Comparison of ENCODE assay signal across 10 cellular contexts in the genomic region with DNA sequence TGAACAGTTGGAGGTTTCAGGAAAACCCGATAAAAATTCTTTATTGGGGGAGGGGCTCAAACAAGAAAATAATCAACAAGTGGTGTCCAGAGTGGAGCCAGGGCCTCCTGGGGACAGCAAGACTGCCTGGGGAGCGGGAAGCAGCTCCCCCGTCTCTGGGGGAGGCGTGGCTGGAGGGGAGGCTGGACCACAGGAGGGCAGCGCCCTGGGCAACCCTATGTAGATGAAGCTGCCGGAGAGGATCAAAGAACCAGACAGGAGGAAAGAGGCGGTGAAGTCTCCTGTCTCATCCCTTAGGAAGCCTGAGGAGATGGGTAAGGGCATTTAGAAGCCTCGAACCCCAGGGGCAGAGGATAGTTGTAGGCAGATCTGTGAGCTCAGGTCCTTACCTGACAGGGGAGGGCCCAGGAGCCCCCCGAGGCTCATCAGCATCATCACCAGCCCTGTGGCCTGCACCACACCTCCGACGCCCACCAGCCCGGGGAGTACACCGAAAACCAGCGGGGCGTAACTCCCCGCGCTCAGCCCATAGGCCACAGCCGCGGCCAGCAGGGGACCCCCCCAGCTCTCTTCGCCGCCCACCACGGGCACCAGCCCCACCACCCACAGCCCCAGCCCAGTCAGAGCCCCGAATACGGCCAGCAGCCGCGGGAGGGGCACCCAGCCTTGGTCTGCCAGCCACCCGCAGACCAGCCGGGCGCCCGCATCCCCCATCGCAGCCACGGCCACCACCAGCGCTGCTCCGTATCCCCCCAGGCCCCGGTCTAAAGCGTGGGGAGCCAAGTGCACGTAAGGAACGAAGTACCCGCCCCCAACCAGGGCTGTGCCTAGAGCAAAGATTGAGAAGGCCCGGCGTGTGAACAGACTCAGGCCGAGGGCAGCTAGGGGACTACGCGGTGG. TPM values are rescaled to one million over a fixed set of nuclear protein-coding genes. Genes with fewer than 3 reads are reported as not detected.
DNase-seq lines count a peak whose midpoint lies in the region; ATAC-seq and TF ChIP-seq lines count a peak whose summit lies in the region.
"Had no signal": no experiment of that assay in that cellular context is flagged by ENCODE, and none has a peak within 500 bp of the region (broad histone marks: within the 10 kb centered on the region; RNA-seq: fewer than 3 reads in every experiment).

No MANE protein-coding gene starts in this region.

- ATAC-seq in GM19328 (IDR thresholded peaks at IDR 0.05; ENCODE audit: unreplicated experiment) = no peak
- ATAC-seq in HG02623 (IDR thresholded peaks at IDR 0.05; ENCODE audit: unreplicated experiment) = no peak
- no peak for ATAC-seq in HG03025 (IDR thresholded peaks at IDR 0.05; ENCODE audit: low FRiP score, unreplicated experiment)
- ATAC-seq: pancreas had no signal

- peaks cover 13% of the 10 kb centered on the region for H3K27me3 ChIP-seq in hepatocyte
- peaks cover 8% of the 10 kb centered on the region for H3K27me3 ChIP-seq in smooth muscle cell (ENCODE audit: low read depth)

- H3K4me1 ChIP-seq in hepatocyte (ENCODE audit: insufficient read depth) (peaks cover 19% of the 10 kb centered on the region), smooth muscle cell (ENCODE audit: low read depth) (peaks cover 6% of the 10 kb centered on the region)

- H3K9me3 ChIP-seq in hepatocyte (ENCODE audit: low read depth) = no peaks in the 10 kb centered on the region
- no peaks in the 10 kb centered on the region for H3K9me3 ChIP-seq in smooth muscle cell (replicated peaks; ENCODE audit: low read depth)
- H3K9me3 ChIP-seq: pancreas had no signal

- H3K4me3 ChIP-seq in hepatocyte = no peak overlapping the region
- peak overlapping the region; percentile 51 for H3K4me3 ChIP-seq in smooth muscle cell

- TF ChIP-seq CTCF in GM20000 (IDR thresholded peaks at IDR 0.05; ENCODE audit: extremely low read depth, missing control alignments) (no peak), hepatocyte (IDR thresholded peaks at IDR 0.05; ENCODE audit: poor library complexity) (no peak), smooth muscle cell (IDR thresholded peaks at IDR 0.05; ENCODE audit: borderline replicate concordance, insufficient read depth, poor library complexity, severe bottlenecking) (no peak)

- H4K20me1 ChIP-seq in hepatocyte (ENCODE audit: insufficient read depth, poor library complexity, severe bottlenecking) (no peaks in the 10 kb centered on the region), smooth muscle cell (ENCODE audit: low read depth) (no peaks in the 10 kb centered on the region)

- H3K27ac ChIP-seq in hepatocyte = no peak overlapping the region
- no peak overlapping the region for H3K27ac ChIP-seq in smooth muscle cell (ENCODE audit: low read depth)
- H3K27ac ChIP-seq: pancreas had no signal

- WGBS in hepatocyte (ENCODE audit: low lambda C conversion rate, missing lambda C conversion rate) = 19% methylated on average over 31 of the region's 44 CpGs
- WGBS in smooth muscle cell (ENCODE audit: low lambda C conversion rate) = 21% methylated on average over 36 of the region's 44 CpGs

- H2AFZ ChIP-seq in hepatocyte (peak overlapping the region; percentile 88), smooth muscle cell (ENCODE audit: low read depth) (peak overlapping the region; percentile 59)

- H3K9ac ChIP-seq in smooth muscle cell (ENCODE audit: low read depth) = no peak overlapping the region

- H3F3A ChIP-seq in smooth muscle cell (ENCODE audit: low read depth) = peaks cover 4% of the 10 kb centered on the region

- H3K4me2 ChIP-seq in hepatocyte (peak overlapping the region; percentile 95), smooth muscle cell (peak overlapping the region; percentile 85)

- peaks cover 4% of the 10 kb centered on the region for H3K79me2 ChIP-seq in hepatocyte
- no peaks in the 10 kb centered on the region for H3K79me2 ChIP-seq in smooth muscle cell (ENCODE audit: low read depth)

- peak; percentile 59 for DNase-seq in GM20000 (ENCODE audit: low spot score)
- DNase-seq in activated T-helper 1 cell treated with Interleukin-2 at 50 U/mL for 16 hours (ENCODE audit: low read depth) = peak; percentile 20
- peak; percentile 63 for DNase-seq in hepatocyte (ENCODE audit: low spot score)
- no peak for DNase-seq in smooth muscle cell (lab: John Stamatoyannopoulos, UW; ENCODE audit: unreplicated experiment)
- DNase-seq in RPMI8226 = no peak
- DNase-seq: NCI-H446 treated with DMSO at 0.1 percent for 48 hours had no signal

- no peaks in the 10 kb centered on the region for H3K9me2 ChIP-seq in hepatocyte (replicated peaks; ENCODE audit: insufficient read depth)

- H3K36me3 ChIP-seq in hepatocyte (replicated peaks; ENCODE audit: insufficient read depth, low read depth) (no peaks in the 10 kb centered on the region), smooth muscle cell (ENCODE audit: low read depth) (no peaks in the 10 kb centered on the region)
- H3K36me3 ChIP-seq: pancreas had no signal

RNA-seq across cellular contexts. Expression of a gene that starts 2.0 kb away (rescaled TPM):
- total RNA-seq in hepatocyte = 0.93 TPM in 1 of 2 replicates, not detected in the other
- polyA plus RNA-seq in hepatocyte = 2.4 and 3.6 TPM in 2 replicates
- 0.36 TPM in 1 of 2 replicates, not detected in the other for total RNA-seq in smooth muscle cell
- 0.65 and 0.80 TPM in 2 replicates for polyA plus RNA-seq in smooth muscle cell

RNA-seq across cellular contexts. Expression of a gene that starts 6.0 kb away (rescaled TPM):
- 6.2 TPM in 2 replicates for total RNA-seq in hepatocyte
- 18.8 and 21.1 TPM in 2 replicates for polyA plus RNA-seq in hepatocyte
- total RNA-seq in smooth muscle cell = 2.0 and 2.7 TPM in 2 replicates
- 3.5 TPM in 2 replicates for polyA plus RNA-seq in smooth muscle cell

RNA-seq across cellular contexts. Expression of a gene that starts 19.0 kb away (rescaled TPM):
- total RNA-seq in hepatocyte (0.53 and 1.1 TPM in 2 replicates), smooth muscle cell (0.45 TPM in 1 of 2 replicates, not detected in the other)
- polyA plus RNA-seq in hepatocyte (0.95 and 1.1 TPM in 2 replicates), smooth muscle cell (not detected in 2 replicates)

RNA-seq across cellular contexts. Expression of a gene that starts 29.4 kb away (rescaled TPM):
- total RNA-seq in hepatocyte = 309 and 434 TPM in 2 replicates
- polyA plus RNA-seq in hepatocyte = 889 and 995 TPM in 2 replicates
- 350 and 356 TPM in 2 replicates for total RNA-seq in smooth muscle cell
- 718 and 785 TPM in 2 replicates for polyA plus RNA-seq in smooth muscle cell

RNA-seq across cellular contexts. Expression of a gene that starts 38.2 kb away (rescaled TPM):
- total RNA-seq in hepatocyte (0.24 and 0.37 TPM in 2 replicates), smooth muscle cell (not detected in 2 replicates)
- polyA plus RNA-seq in hepatocyte (0.17 and 0.21 TPM in 2 replicates), smooth muscle cell (not detected in 2 replicates)

Comparison
In these comparisons a context has a peak if more than half of its experiments do, and no peak if none do; other contexts are left out.
1. DNase-seq: peak in GM20000 (single experiment), activated T-helper 1 cell treated with Interleukin-2 at 50 U/mL for 16 hours (single experiment) and hepatocyte (single experiment); none in smooth muscle cell (single experiment) and RPMI8226 (single experiment).